In genomic region chr1:94092210-94092613, GRCh38 we compare ENCODE assay signal across 12 cellular contexts. TPM values are rescaled to one million over a fixed set of nuclear protein-coding genes. Genes with fewer than 3 reads are reported as not detected.
A peak's percentile ranks its signal among the peaks of the same experiment; 100 is the strongest.
DNase-seq lines count a peak whose midpoint lies in the region; ATAC-seq and TF ChIP-seq lines count a peak whose summit lies in the region.
"Had no signal": no experiment of that assay in that cellular context is flagged by ENCODE, and none has a peak within 500 bp of the region (broad histone marks: within the 10 kb centered on the region; RNA-seq: fewer than 3 reads in every experiment).

No MANE protein-coding gene starts in this region.

- no peak for TF ChIP-seq POLR2A in thyroid gland (IDR thresholded peaks at IDR 0.05)

- peak overlapping the region; percentile 7 for H3K27ac Mint-ChIP-seq in activated T-cell treated with anti-CD3 and anti-CD28 coated beads, Interleukin-2, amount 50 U/mL, for 24 hours
- H3K27ac Mint-ChIP-seq in activated naive CD8-positive, alpha-beta T cell treated with anti-CD3 and anti-CD28 coated beads, Interleukin-2, amount 50 U/mL, for 24 hours: peak overlapping the region; percentile 25

- H3K36me3 ChIP-seq in thyroid gland (no peaks in the 10 kb centered on the region), BE2C (no peaks in the 10 kb centered on the region)

- H3K27me3 ChIP-seq in thyroid gland (no peaks in the 10 kb centered on the region), BE2C (no peaks in the 10 kb centered on the region)

- H3K4me1 ChIP-seq in thyroid gland (peaks cover 48 to 57% of the 10 kb centered on the region in 2 donors), BE2C (no peaks in the 10 kb centered on the region)

- TF ChIP-seq CTCF in thyroid gland (IDR thresholded peaks at IDR 0.05) (no peak), BE2C (IDR thresholded peaks at IDR 0.05; ENCODE audit: low read depth, low read length) (no peak)

- peaks cover 8% of the 10 kb centered on the region for H3K27me3 Mint-ChIP-seq in activated T-cell treated with anti-CD3 and anti-CD28 coated beads, Interleukin-2, amount 50 U/mL, for 24 hours
- no peaks in the 10 kb centered on the region for H3K27me3 Mint-ChIP-seq in activated naive CD8-positive, alpha-beta T cell treated with anti-CD3 and anti-CD28 coated beads, Interleukin-2, amount 50 U/mL, for 24 hours

- H3K27ac ChIP-seq in thyroid gland: peak overlapping the region; percentile 29 to 93 (median 92)
- H3K27ac ChIP-seq: C4-2B had no signal

- no peaks in the 10 kb centered on the region for H3K36me3 Mint-ChIP-seq in activated T-cell treated with anti-CD3 and anti-CD28 coated beads, Interleukin-2, amount 50 U/mL, for 24 hours (ENCODE audit: low read depth)
- no peaks in the 10 kb centered on the region for H3K36me3 Mint-ChIP-seq in activated naive CD8-positive, alpha-beta T cell treated with anti-CD3 and anti-CD28 coated beads, Interleukin-2, amount 50 U/mL, for 24 hours (ENCODE audit: low read depth)

- WGBS in thyroid gland, 2 donors: 70 to 72% methylated on average over 4 of the region's 4 CpGs

- peaks cover 16% of the 10 kb centered on the region for H3K4me1 Mint-ChIP-seq in activated T-cell treated with anti-CD3 and anti-CD28 coated beads, Interleukin-2, amount 50 U/mL, for 24 hours (ENCODE audit: low read depth)
- peaks cover 16% of the 10 kb centered on the region for H3K4me1 Mint-ChIP-seq in activated naive CD8-positive, alpha-beta T cell treated with anti-CD3 and anti-CD28 coated beads, Interleukin-2, amount 50 U/mL, for 24 hours

- no peaks in the 10 kb centered on the region for H3K9me3 Mint-ChIP-seq in activated T-cell treated with anti-CD3 and anti-CD28 coated beads, Interleukin-2, amount 50 U/mL, for 24 hours
- H3K9me3 Mint-ChIP-seq in activated naive CD8-positive, alpha-beta T cell treated with anti-CD3 and anti-CD28 coated beads, Interleukin-2, amount 50 U/mL, for 24 hours: no peaks in the 10 kb centered on the region

- peak; percentile 42 for ATAC-seq in activated naive CD8-positive, alpha-beta T cell treated with anti-CD3 and anti-CD28 coated beads, Interleukin-2, amount 50 U/mL, for 24 hours

- no peak overlapping the region for H3K4me3 Mint-ChIP-seq in activated T-cell treated with anti-CD3 and anti-CD28 coated beads, Interleukin-2, amount 50 U/mL, for 24 hours
- H3K4me3 Mint-ChIP-seq in activated naive CD8-positive, alpha-beta T cell treated with anti-CD3 and anti-CD28 coated beads, Interleukin-2, amount 50 U/mL, for 24 hours: no peak overlapping the region

- H3K9me3 ChIP-seq in thyroid gland: no peaks in the 10 kb centered on the region
- no peaks in the 10 kb centered on the region for H3K9me3 ChIP-seq in BE2C

- intact Hi-C loops in thyroid gland (cut with DNase I): no loop called here

- DNase-seq in activated T-cell treated with anti-CD3 and anti-CD28 coated beads, Interleukin-2, amount 50 U/mL, for 24 hours: no peak
- no peak for DNase-seq in activated T-cell treated with anti-CD3 and anti-CD28 coated beads for 4 hours
- no peak for DNase-seq in activated naive CD8-positive, alpha-beta T cell treated with anti-CD3 and anti-CD28 coated beads, Interleukin-2, amount 50 U/mL, for 24 hours
- peak; percentile 87 for DNase-seq in iris pigment epithelial cell (ENCODE audit: low read depth)
- DNase-seq in thyroid gland: no peak
- DNase-seq in BE2C: no peak
- DNase-seq in SKM-1 (lab: John Stamatoyannopoulos, UW; ENCODE audit: unreplicated experiment): no peak
- no peak for DNase-seq in RPMI8226
- DNase-seq: activated CD4-positive, alpha-beta T cell treated with anti-CD3 and anti-CD28 coated beads, Interleukin-2, amount 50 U/mL, for 48 hours; NCI-H2029; stimulated activated CD4-positive, alpha-beta T cell treated with anti-CD3 and anti-CD28 coated beads, Interleukin-2, amount 100 ng/mL, for 48 hours had no signal

- no peak overlapping the region for H3K4me3 ChIP-seq in thyroid gland (replicated peaks in 1 of 3)
- H3K4me3 ChIP-seq in BE2C (ENCODE audit: low read depth, low read length): no peak overlapping the region

RNA-seq across cellular contexts. Expression of gene ABCA4, which starts 28.7 kb away (rescaled TPM):
- 1 to 10 TPM in 1 of 4 donors, under 1 TPM in 3; 0.44 to 1.0 (median 0.82) TPM for total RNA-seq in thyroid gland
- polyA plus RNA-seq in BE2C (2012; ENCODE audit: insufficient read depth, insufficient read length, low read depth): 0.22 TPM
